ENCODE assay signal across 7 cellular contexts in genomic region chr21:28927122-28927521, GRCh38.
"Had no signal": no experiment of that assay in that cellular context is flagged by ENCODE, and none has a peak within 500 bp of the region (broad histone marks: within the 10 kb centered on the region; RNA-seq: fewer than 3 reads in every experiment).

No MANE protein-coding gene starts in this region.

- ATAC-seq: GM23338 had no signal

- H3K9me3 Mint-ChIP-seq: GM23338, H9 had no signal

- H2AFZ ChIP-seq: GM23338 had no signal

- H3K27ac Mint-ChIP-seq: GM23338, H9 had no signal

- DNase-seq: H9, HCEC 1CT, IMR-90 had no signal

- FAIRE-seq: H1, H54, HTR-8/SVneo had no signal

- H3K4me2 ChIP-seq: GM23338 had no signal

- H3K4me3 ChIP-seq: GM23338 had no signal

- H3K4me3 Mint-ChIP-seq: GM23338, H9 had no signal
